ENCODE assay signal across 24 cellular contexts in the genomic region with DNA sequence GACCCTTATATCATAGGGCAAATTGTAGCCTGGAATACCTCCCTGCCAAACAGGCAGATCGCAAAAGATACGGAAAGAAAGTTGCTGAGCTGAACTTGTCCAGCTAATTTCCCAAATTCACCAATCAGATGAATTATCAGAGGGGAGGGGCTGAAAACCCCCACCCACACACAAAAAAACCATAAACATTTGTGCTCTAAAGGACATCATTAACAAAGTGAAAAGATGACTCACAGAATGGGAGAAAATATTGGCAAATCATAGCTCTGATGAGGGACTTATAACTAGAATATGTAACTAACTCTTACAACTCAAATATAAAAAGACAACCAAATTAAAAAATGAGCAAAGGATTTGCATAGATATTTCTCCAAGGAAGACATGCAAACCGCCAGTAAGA. TPM values are rescaled to one million over a fixed set of nuclear protein-coding genes. Genes with fewer than 3 reads are reported as not detected.
DNase-seq lines count a peak whose midpoint lies in the region; ATAC-seq and TF ChIP-seq lines count a peak whose summit lies in the region.
"Had no signal": no experiment of that assay in that cellular context is flagged by ENCODE, and none has a peak within 500 bp of the region (broad histone marks: within the 10 kb centered on the region; RNA-seq: fewer than 3 reads in every experiment).

No MANE protein-coding gene starts in this region.

- H3K4me3 ChIP-seq in breast epithelium (no peak overlapping the region), brain microvascular endothelial cell (ENCODE audit: low read depth, low read length) (no peak overlapping the region)
- H3K4me3 ChIP-seq: GM12878, prostate gland, thoracic aorta had no signal

- peaks cover 6% of the 10 kb centered on the region for H3K4me1 Mint-ChIP-seq in MCF 10A (ENCODE audit: insufficient read depth, unreplicated experiment)
- no peaks in the 10 kb centered on the region for H3K4me1 Mint-ChIP-seq in natural killer cell treated with Interleukin-12 subunit alpha and Interleukin-12 subunit beta and Interleukin-15 and Interleukin-18, amount 100 ng/mL, for 72 hours (ENCODE audit: low read depth in 2 of 2)
- H3K4me1 Mint-ChIP-seq: activated CD4-positive, alpha-beta memory T cell treated with anti-CD3 and anti-CD28 coated beads, Interleukin-2, amount 10 ng/mL, durations not matched to agents 7 days and 5 days had no signal

- TF ChIP-seq POLR2A in breast epithelium (IDR thresholded peaks at IDR 0.05) = no peak

- no peaks in the 10 kb centered on the region for H3K9me3 Mint-ChIP-seq in MCF 10A (ENCODE audit: unreplicated experiment)
- peaks cover 2% of the 10 kb centered on the region for H3K9me3 Mint-ChIP-seq in natural killer cell treated with Interleukin-12 subunit alpha and Interleukin-12 subunit beta and Interleukin-15 and Interleukin-18, amount 100 ng/mL, for 72 hours
- H3K9me3 Mint-ChIP-seq: activated CD4-positive, alpha-beta memory T cell treated with anti-CD3 and anti-CD28 coated beads, Interleukin-2, amount 10 ng/mL, durations not matched to agents 7 days and 5 days; activated naive CD8-positive, alpha-beta T cell treated with anti-CD3 and anti-CD28 coated beads for 36 hours; stimulated activated naive CD8-positive, alpha-beta T cell treated with anti-CD3 and anti-CD28 coated beads, Interleukin-15, Interleukin-2, amounts not matched to agents 100 ng/mL and 50 ng/mL, for 24 hours had no signal

- intact Hi-C loops in MCF 10A (cut with micrococcal nuclease) (no loop called here), breast epithelium (cut with DNase I; ENCODE audit: low total_unique reads) (no loop called here)

- H3K4me1 ChIP-seq in breast epithelium = no peaks in the 10 kb centered on the region
- H3K4me1 ChIP-seq: prostate gland had no signal

- in situ Hi-C loops in brain microvascular endothelial cell (cut with HindIII; ENCODE audit: low pct_ligation_motif_present, low sequenced_read_pairs) = no loop called here

- H3K27me3 Mint-ChIP-seq in MCF 10A (ENCODE audit: insufficient read depth, unreplicated experiment) = no peaks in the 10 kb centered on the region
- peaks cover 4 to 32% of the 10 kb centered on the region in 2 donors for H3K27me3 Mint-ChIP-seq in natural killer cell treated with Interleukin-12 subunit alpha and Interleukin-12 subunit beta and Interleukin-15 and Interleukin-18, amount 100 ng/mL, for 72 hours

- BruUV-seq in MCF 10A (replicated peaks; lab: Mats Ljungman, UMichigan) = no TSS peak

- no peaks in the 10 kb centered on the region for H3K36me3 ChIP-seq in breast epithelium
- no peaks in the 10 kb centered on the region for H3K36me3 ChIP-seq in brain microvascular endothelial cell (replicated peaks)
- H3K36me3 ChIP-seq: prostate gland, thoracic aorta had no signal

- H3K27me3 ChIP-seq in breast epithelium = no peaks in the 10 kb centered on the region
- H3K27me3 ChIP-seq in brain microvascular endothelial cell (replicated peaks) = no peaks in the 10 kb centered on the region

- POLR2A ChIA-PET in MCF 10A (lab: Yijun Ruan, JAX) = interaction anchor here (1.0 kb wide), 1 partner anchor 114 kb away, joined by 3 read pairs; no protein-coding TSS in a partner anchor

- H3K27ac Mint-ChIP-seq in MCF 10A (ENCODE audit: low read depth, unreplicated experiment) = no peak overlapping the region
- no peak overlapping the region for H3K27ac Mint-ChIP-seq in natural killer cell treated with Interleukin-12 subunit alpha and Interleukin-12 subunit beta and Interleukin-15 and Interleukin-18, amount 100 ng/mL, for 72 hours
- H3K27ac Mint-ChIP-seq: activated CD4-positive, alpha-beta memory T cell treated with anti-CD3 and anti-CD28 coated beads, Interleukin-2, amount 10 ng/mL, durations not matched to agents 7 days and 5 days; activated naive CD8-positive, alpha-beta T cell treated with anti-CD3 and anti-CD28 coated beads for 36 hours; stimulated activated naive CD8-positive, alpha-beta T cell treated with anti-CD3 and anti-CD28 coated beads, Interleukin-15, Interleukin-2, amounts not matched to agents 100 ng/mL and 50 ng/mL, for 24 hours had no signal

- no peak overlapping the region for H3K4me3 Mint-ChIP-seq in MCF 10A (ENCODE audit: unreplicated experiment)
- no peak overlapping the region for H3K4me3 Mint-ChIP-seq in natural killer cell treated with Interleukin-12 subunit alpha and Interleukin-12 subunit beta and Interleukin-15 and Interleukin-18, amount 100 ng/mL, for 72 hours
- H3K4me3 Mint-ChIP-seq: activated CD4-positive, alpha-beta memory T cell treated with anti-CD3 and anti-CD28 coated beads, Interleukin-2, amount 10 ng/mL, durations not matched to agents 7 days and 5 days; activated naive CD8-positive, alpha-beta T cell treated with anti-CD3 and anti-CD28 coated beads for 36 hours; stimulated activated naive CD8-positive, alpha-beta T cell treated with anti-CD3 and anti-CD28 coated beads, Interleukin-15, Interleukin-2, amounts not matched to agents 100 ng/mL and 50 ng/mL, for 24 hours had no signal

- CTCF ChIA-PET in MCF 10A (lab: Yijun Ruan, JAX) = interaction anchor here (0.6 to 1.3 kb wide), 6 partner anchors 9 to 936 kb away, joined by 3 to 4 read pairs (median 3); no protein-coding TSS in a partner anchor

- peaks cover 6% of the 10 kb centered on the region for H3K36me3 Mint-ChIP-seq in MCF 10A (ENCODE audit: insufficient read depth, unreplicated experiment)
- H3K36me3 Mint-ChIP-seq in natural killer cell treated with Interleukin-12 subunit alpha and Interleukin-12 subunit beta and Interleukin-15 and Interleukin-18, amount 100 ng/mL, for 72 hours = no peaks in the 10 kb centered on the region
- H3K36me3 Mint-ChIP-seq: activated naive CD8-positive, alpha-beta T cell treated with anti-CD3 and anti-CD28 coated beads for 36 hours had no signal

- TF ChIP-seq CTCF in MCF 10A (IDR thresholded peaks at IDR 0.05; ENCODE audit: unreplicated experiment) (no peak), breast epithelium (IDR thresholded peaks at IDR 0.05) (no peak), brain microvascular endothelial cell (IDR thresholded peaks at IDR 0.05; ENCODE audit: low read depth, low read length, missing control alignments) (peak; percentile 14)

- no peak overlapping the region for H3K27ac ChIP-seq in breast epithelium
- no peak overlapping the region for H3K27ac ChIP-seq in brain microvascular endothelial cell
- H3K27ac ChIP-seq: prostate gland, thoracic aorta had no signal

- no peaks in the 10 kb centered on the region for H3K9me3 ChIP-seq in breast epithelium
- H3K9me3 ChIP-seq: prostate gland, thoracic aorta had no signal

- ATAC-seq in GM21381 (IDR thresholded peaks at IDR 0.05; ENCODE audit: unreplicated experiment) = no peak
- ATAC-seq in natural killer cell treated with Interleukin-12 subunit alpha and Interleukin-12 subunit beta and Interleukin-15 and Interleukin-18, amount 100 ng/mL, for 72 hours = no peak
- ATAC-seq: GM12878, HepG2 had no signal

- DNase-seq in MCF 10A (ENCODE audit: unreplicated experiment) (peak; percentile 30), breast epithelium (ENCODE audit: low spot score in 2 of 2) (no peak), brain microvascular endothelial cell (no peak), iris pigment epithelial cell (ENCODE audit: low read depth) (peak; percentile 47), NCI-H2029 (lab: John Stamatoyannopoulos, UW) (no peak), MV-4-11 (lab: John Stamatoyannopoulos, UW) (no peak)
- no peak for DNase-seq in natural killer cell treated with Interleukin-12 subunit alpha and Interleukin-12 subunit beta and Interleukin-15 and Interleukin-18, amount 100 ng/mL, for 72 hours (ENCODE audit: low spot score)
- DNase-seq: 8988T; activated CD4-positive, alpha-beta memory T cell treated with anti-CD3 and anti-CD28 coated beads, Interleukin-2, amount 10 ng/mL, durations not matched to agents 7 days and 5 days; activated naive CD8-positive, alpha-beta T cell treated with anti-CD3 and anti-CD28 coated beads for 36 hours; NCI-H1105 treated with DMSO at 0.1 percent for 48 hours; NCI-H2081; NCI-H226; NCI-H748 treated with DMSO at 0.1 percent for 48 hours; nucleus accumbens; RPMI8226 had no signal

RNA-seq across cellular contexts. Expression of a gene that starts 36.3 kb away (rescaled TPM):
- total RNA-seq in MCF 10A (2022) = 3.8 and 5.4 TPM in 2 replicates
- 1 to 10 TPM; 2.4 to 7.5 (median 2.9) TPM for total RNA-seq in breast epithelium
- not detected for total RNA-seq in natural killer cell treated with Interleukin-12 subunit alpha and Interleukin-12 subunit beta and Interleukin-15 and Interleukin-18, amount 100 ng/mL, for 72 hours
- total RNA-seq: activated CD4-positive, alpha-beta memory T cell treated with anti-CD3 and anti-CD28 coated beads, Interleukin-2, amount 10 ng/mL, durations not matched to agents 7 days and 5 days; activated naive CD8-positive, alpha-beta T cell treated with anti-CD3 and anti-CD28 coated beads for 36 hours; GM12878; H1; HepG2; T-helper 1 cell treated with Interleukin-12 subunit alpha and Interleukin-12 subunit beta and Interleukin-4 antibody, amounts not matched to agents 30 ng/mL and 1 ng/mL, for 36 hours had no signal

Comparison
In these comparisons a context has a peak if more than half of its experiments do, and no peak if none do; other contexts are left out.
1. DNase-seq: peak in MCF 10A (single experiment) and iris pigment epithelial cell (single experiment); none in breast epithelium (0 of 2), brain microvascular endothelial cell (single experiment), natural killer cell treated with Interleukin-12 subunit alpha and Interleukin-12 subunit beta and Interleukin-15 and Interleukin-18, amount 100 ng/mL, for 72 hours (single experiment), NCI-H2029 (single experiment) and MV-4-11 (single experiment).